Comparison of ENCODE assay signal across 11 cellular contexts in genomic region chr2:101991731-101992145, GRCh38. TPM values are rescaled to one million over a fixed set of nuclear protein-coding genes. Genes with fewer than 3 reads are reported as not detected.
DNase-seq lines count a peak whose midpoint lies in the region; ATAC-seq, FAIRE-seq and TF ChIP-seq lines count a peak whose summit lies in the region.
"Had no signal": no experiment of that assay in that cellular context is flagged by ENCODE, and none has a peak within 500 bp of the region (broad histone marks: within the 10 kb centered on the region; RNA-seq: fewer than 3 reads in every experiment).

TSS of gene IL1R2 (plus strand) at chr2:101991960. CDS start at chr2:102008576, 16,616 bp downstream.

- no peak for TF ChIP-seq POLR2A in testis (IDR thresholded peaks at IDR 0.05)
- no peak for TF ChIP-seq POLR2A in GM12892 (IDR thresholded peaks at IDR 0.05; ENCODE audit: low read depth, low read length)

- no peak within 1 kb of the TSS for H2BK5ac ChIP-seq in neuronal stem cell (ENCODE audit: low read length)

- ATAC-seq in Right ventricle myocardium superior (ENCODE audit: poor library complexity) = peak; percentile 66
- no peak for ATAC-seq in GM19463 (IDR thresholded peaks at IDR 0.05; ENCODE audit: unreplicated experiment)

- H3K4me3 ChIP-seq in BLaER1 treated with 17β-estradiol and CSF1 and Interleukin-3, amounts not matched to agents 10 nM and 100 nM = peak within 1 kb of the TSS in 2 of 10 experiments; percentile 36 to 52; a peak in 4 of 20 replicates
- no peak within 1 kb of the TSS for H3K4me3 ChIP-seq in neuronal stem cell (ENCODE audit: low read length in 2 of 2)
- H3K4me3 ChIP-seq in testis = no peak within 1 kb of the TSS
- H3K4me3 ChIP-seq: SJCRH30 had no signal

- no peak within 1 kb of the TSS for H2BK120ac ChIP-seq in neuronal stem cell (ENCODE audit: low read depth, low read length)

- H3K27ac ChIP-seq in BLaER1 treated with 17β-estradiol and CSF1 and Interleukin-3, amounts not matched to agents 10 nM and 100 nM = peak within 1 kb of the TSS in 3 of 11 experiments; percentile 34 to 80 (median 48); a peak in 5 of 22 replicates
- H3K27ac ChIP-seq in neuronal stem cell (replicated peaks; ENCODE audit: low read length) (no peak within 1 kb of the TSS), testis (no peak within 1 kb of the TSS)
- H3K27ac ChIP-seq: SJCRH30 had no signal

- no peak within 1 kb of the TSS for H3K23ac ChIP-seq in neuronal stem cell (ENCODE audit: low read depth, low read length, poor library complexity)

- WGBS in neuronal stem cell (ENCODE audit: extremely low coverage in 2 of 2, insufficient read length in 2 of 2, insufficient replicate concordance in 1 of 2), 2 donors = no CpG with 5 or more reads among the region's 7 CpGs
- 75 to 92% methylated on average over 7 of the region's 7 CpGs for WGBS in testis, 2 donors

- peak; percentile 57 to 59 for DNase-seq in NOMO-1 (lab: John Stamatoyannopoulos, UW; ENCODE audit: unreplicated experiment in 2 of 2)
- peak; percentile 65 for DNase-seq in Right ventricle myocardium superior
- no peak for DNase-seq in neuronal stem cell (ENCODE audit: low spot score)
- DNase-seq in cerebellum (ENCODE audit: low spot score) = no peak
- DNase-seq in testis = no peak
- no peak for DNase-seq in GM12892 (ENCODE audit: insufficient read length)
- DNase-seq: C1 segment of cervical spinal cord, kidney glomerular epithelial cell, SJCRH30 had no signal

- H2BK15ac ChIP-seq in neuronal stem cell (ENCODE audit: low read length) = no peak within 1 kb of the TSS

- H3K14ac ChIP-seq in neuronal stem cell (ENCODE audit: low read length) = peak within 1 kb of the TSS; percentile 76

- no peaks in the 10 kb centered on the region for H3K79me1 ChIP-seq in neuronal stem cell (ENCODE audit: low read depth, low read length)

- no peak within 1 kb of the TSS for H3K4ac ChIP-seq in neuronal stem cell (ENCODE audit: low read length)

- H3K9ac ChIP-seq in BLaER1 treated with 17β-estradiol and CSF1 and Interleukin-3, amounts not matched to agents 10 nM and 100 nM = peak within 1 kb of the TSS in 2 of 11 experiments; percentile 54 to 62; a peak in 5 of 22 replicates
- no peak within 1 kb of the TSS for H3K9ac ChIP-seq in neuronal stem cell (ENCODE audit: low read depth, low read length, poor library complexity)

- peak within 1 kb of the TSS; percentile 69 to 84 (median 76); a peak in 21 of 22 replicates for H3K4me2 ChIP-seq in BLaER1 treated with 17β-estradiol and CSF1 and Interleukin-3, amounts not matched to agents 10 nM and 100 nM
- no peak within 1 kb of the TSS for H3K4me2 ChIP-seq in neuronal stem cell (ENCODE audit: insufficient read depth, low read length, poor library complexity, severe bottlenecking)

- peaks cover 35 to 83% (median 51%) of the 10 kb centered on the region in 10 experiments for H3K4me1 ChIP-seq in BLaER1 treated with 17β-estradiol and CSF1 and Interleukin-3, amounts not matched to agents 10 nM and 100 nM
- peaks cover 0 to 1% of the 10 kb centered on the region in 2 donors for H3K4me1 ChIP-seq in neuronal stem cell (ENCODE audit: control insufficient read depth in 2 of 2, insufficient read depth in 1 of 2, low read depth in 1 of 2, low read length in 2 of 2)
- peaks cover 8% of the 10 kb centered on the region for H3K4me1 ChIP-seq in testis
- H3K4me1 ChIP-seq: SJCRH30 had no signal

- H3K18ac ChIP-seq in neuronal stem cell (ENCODE audit: low read length) = peak within 1 kb of the TSS; percentile 31

- H3K27me3 ChIP-seq in BLaER1 treated with 17β-estradiol and CSF1 and Interleukin-3, amounts not matched to agents 10 nM and 100 nM = peaks cover 0 to 12% (median 0%) of the 10 kb centered on the region in 11 experiments; a peak in 2 of 22 replicates
- H3K27me3 ChIP-seq in neuronal stem cell (ENCODE audit: control insufficient read depth in 3 of 3, insufficient read depth in 3 of 3, low read depth in 1 of 3, low read length in 3 of 3) (peaks cover 0 to 5% (median 0%) of the 10 kb centered on the region in 3 experiments), testis (no peaks in the 10 kb centered on the region)
- H3K27me3 ChIP-seq: SJCRH30 had no signal

- TF ChIP-seq CTCF in testis (IDR thresholded peaks at IDR 0.05) = no peak

- no peaks in the 10 kb centered on the region; a peak in 1 of 22 replicates for H4K20me1 ChIP-seq in BLaER1 treated with 17β-estradiol and CSF1 and Interleukin-3, amounts not matched to agents 10 nM and 100 nM

- H4K8ac ChIP-seq in neuronal stem cell (ENCODE audit: low read depth, low read length) = no peak within 1 kb of the TSS

- H2AFZ ChIP-seq in neuronal stem cell (ENCODE audit: low read length) = no peak within 1 kb of the TSS

- no peak for FAIRE-seq in GM12892 (lab: Jason Lieb, UNC)

- no peak within 1 kb of the TSS for H2AK5ac ChIP-seq in neuronal stem cell (ENCODE audit: low read depth, low read length)

- no peaks in the 10 kb centered on the region for H3K9me3 ChIP-seq in BLaER1 treated with 17β-estradiol and CSF1 and Interleukin-3, amounts not matched to agents 10 nM and 100 nM (replicated peaks in 1 of 11)
- no peaks in the 10 kb centered on the region for H3K9me3 ChIP-seq in neuronal stem cell (replicated peaks in 1 of 2; ENCODE audit: control insufficient read depth in 2 of 2, insufficient read depth in 1 of 2, low read depth in 1 of 2, low read length in 2 of 2)
- H3K9me3 ChIP-seq in testis = no peaks in the 10 kb centered on the region
- H3K9me3 ChIP-seq: SJCRH30 had no signal

- no peaks in the 10 kb centered on the region for H3K36me3 ChIP-seq in BLaER1 treated with 17β-estradiol and CSF1 and Interleukin-3, amounts not matched to agents 10 nM and 100 nM
- no peaks in the 10 kb centered on the region for H3K36me3 ChIP-seq in neuronal stem cell (replicated peaks in 1 of 2; ENCODE audit: control insufficient read depth in 2 of 2, insufficient read depth in 2 of 2, low read length in 2 of 2)
- H3K36me3 ChIP-seq in testis (ENCODE audit: low read depth, missing control alignments) = no peaks in the 10 kb centered on the region
- H3K36me3 ChIP-seq: SJCRH30 had no signal

- no peak within 1 kb of the TSS for H2BK12ac ChIP-seq in neuronal stem cell (ENCODE audit: low read length)

- intact Hi-C loops in Right ventricle myocardium superior (cut with DNase I) = no loop called here
- intact Hi-C loops in testis (cut with DNase I; ENCODE audit: low total_unique reads) = no loop called here

- H4K91ac ChIP-seq in neuronal stem cell (ENCODE audit: low read depth, low read length, poor library complexity) = no peak within 1 kb of the TSS

RNA-seq across cellular contexts. Expression of gene IL1R2, which starts in this region (rescaled TPM):
- total RNA-seq in Right ventricle myocardium superior (1.4 TPM), cerebellum (not detected), testis (1 to 10 TPM; 2.7 to 3.7 TPM)
- polyA plus RNA-seq in neuronal stem cell (2013, experiment 1 of 2) = not detected
- polyA plus RNA-seq in neuronal stem cell (2013, experiment 2 of 2) = not detected
- 2.2 TPM for polyA plus RNA-seq in testis (ENCODE audit: insufficient read depth, low read depth, low replicate concordance)
- polyA plus RNA-seq in GM12892 (2012; ENCODE audit: missing spikeins) = 1.1 TPM
- total RNA-seq: SJCRH30 had no signal

Comparison
In these comparisons a context has a peak if more than half of its experiments do, and no peak if none do; other contexts are left out.
1. DNase-seq: peak in NOMO-1 (2 of 2) and Right ventricle myocardium superior (single experiment); none in neuronal stem cell (single experiment), cerebellum (single experiment), testis (single experiment) and GM12892 (single experiment).